In genomic region chr20:34124469-34125249, GRCh38 we compare ENCODE assay signal across 17 cellular contexts. TPM values are rescaled to one million over a fixed set of nuclear protein-coding genes. Genes with fewer than 3 reads are reported as not detected.
DNase-seq lines count a peak whose midpoint lies in the region; ATAC-seq and TF ChIP-seq lines count a peak whose summit lies in the region.
"Had no signal": no experiment of that assay in that cellular context is flagged by ENCODE, and none has a peak within 500 bp of the region (broad histone marks: within the 10 kb centered on the region; RNA-seq: fewer than 3 reads in every experiment).

No MANE protein-coding gene starts in this region.

- no peak overlapping the region for H4K12ac ChIP-seq in trophoblast cell (ENCODE audit: low read depth, low read length)

- H3K79me1 ChIP-seq in trophoblast cell (ENCODE audit: low read length): no peaks in the 10 kb centered on the region

- no peak for DNase-seq in cardiac muscle cell (ENCODE audit: low read depth in 1 of 2, low spot score in 1 of 2)
- no peak for DNase-seq in left ventricle myocardium inferior
- DNase-seq in RPMI8226: peak; percentile 71
- DNase-seq in trophoblast cell: no peak
- DNase-seq in dedifferentiated amniotic fluid mesenchymal stem cell (ENCODE audit: extremely low spot score): no peak
- no peak for DNase-seq in NCI-H1930 (lab: John Stamatoyannopoulos, UW)
- DNase-seq: activated naive CD4-positive, alpha-beta T cell treated with anti-CD3 and anti-CD28 coated beads for 36 hours; Calu3; H7; NCI-H1436; NCI-H510A treated with DMSO at 0.1 percent for 48 hours; stimulated activated CD8-positive, alpha-beta memory T cell treated with anti-CD3 and anti-CD28 coated beads, Interleukin-4, amount 100 ng/mL, for 48 hours; T1000 had no signal

- peak; percentile 65 for ATAC-seq in HG03095 (IDR thresholded peaks at IDR 0.05; ENCODE audit: unreplicated experiment)
- no peak for ATAC-seq in GM21723 (IDR thresholded peaks at IDR 0.05; ENCODE audit: unreplicated experiment)

- H3K9me3 ChIP-seq in cardiac muscle cell (ENCODE audit: low read depth) (no peaks in the 10 kb centered on the region), left ventricle myocardium inferior (replicated peaks) (no peaks in the 10 kb centered on the region), trophoblast cell (ENCODE audit: insufficient read depth, low read depth, low read length) (no peaks in the 10 kb centered on the region)
- H3K9me3 ChIP-seq: breast epithelium, prostate gland had no signal

- no peak overlapping the region for H3K4ac ChIP-seq in trophoblast cell (ENCODE audit: low read depth, low read length)

- no peak overlapping the region for H3K4me2 ChIP-seq in trophoblast cell (ENCODE audit: low read length)

- H2BK120ac ChIP-seq in trophoblast cell (ENCODE audit: insufficient read depth, low read length, poor library complexity): no peak overlapping the region

- no peak overlapping the region for H3K23ac ChIP-seq in trophoblast cell (ENCODE audit: low read length)

- no peak overlapping the region for H4K91ac ChIP-seq in trophoblast cell (ENCODE audit: low read depth, low read length)

- H3K18ac ChIP-seq in trophoblast cell (ENCODE audit: low read length): no peak overlapping the region

- no peak overlapping the region for H2AK5ac ChIP-seq in trophoblast cell (ENCODE audit: low read length)

- H4K8ac ChIP-seq in trophoblast cell (ENCODE audit: low read depth, low read length): no peak overlapping the region

- H2BK12ac ChIP-seq in trophoblast cell (ENCODE audit: low read length): no peak overlapping the region

- no peak overlapping the region for H3K14ac ChIP-seq in trophoblast cell (ENCODE audit: low read length)

- no peak overlapping the region for H2BK5ac ChIP-seq in trophoblast cell (ENCODE audit: low read depth, low read length, poor library complexity)

- H3K36me3 ChIP-seq in cardiac muscle cell: no peaks in the 10 kb centered on the region
- H3K36me3 ChIP-seq in left ventricle myocardium inferior: no peaks in the 10 kb centered on the region
- H3K36me3 ChIP-seq in trophoblast cell (ENCODE audit: control insufficient read depth in 1 of 2, insufficient read depth in 2 of 2, low read length in 2 of 2): no peaks in the 10 kb centered on the region
- H3K36me3 ChIP-seq: breast epithelium, prostate gland had no signal

- no peak overlapping the region for H3K9ac ChIP-seq in trophoblast cell (ENCODE audit: low read length)

- TF ChIP-seq CTCF in cardiac muscle cell (IDR thresholded peaks at IDR 0.05; ENCODE audit: low read depth, low read length) (no peak), left ventricle myocardium inferior (IDR thresholded peaks at IDR 0.05; ENCODE audit: borderline replicate concordance) (no peak)

- WGBS in trophoblast cell (ENCODE audit: extremely low coverage, insufficient coverage, insufficient read length): no CpG with 5 or more reads among the region's 2 CpGs

- no peak overlapping the region for H3K4me3 ChIP-seq in cardiac muscle cell
- no peak overlapping the region for H3K4me3 ChIP-seq in left ventricle myocardium inferior
- no peak overlapping the region for H3K4me3 ChIP-seq in trophoblast cell (ENCODE audit: low read depth, low read length)
- H3K4me3 ChIP-seq: breast epithelium, prostate gland had no signal

- intact Hi-C loops in left ventricle myocardium inferior (cut with micrococcal nuclease): no loop called here

- H3K27ac ChIP-seq in cardiac muscle cell: peak overlapping the region; percentile 22
- no peak overlapping the region for H3K27ac ChIP-seq in left ventricle myocardium inferior (replicated peaks)
- peak overlapping the region; percentile 39 for H3K27ac ChIP-seq in trophoblast cell (ENCODE audit: low read depth, low read length)
- H3K27ac ChIP-seq: breast epithelium, prostate gland had no signal

- H3K79me2 ChIP-seq in trophoblast cell (ENCODE audit: control insufficient read depth, insufficient read depth, low read length, poor library complexity): no peaks in the 10 kb centered on the region

- H3K27me3 ChIP-seq in cardiac muscle cell (no peaks in the 10 kb centered on the region), left ventricle myocardium inferior (ENCODE audit: low read depth) (peaks cover 12% of the 10 kb centered on the region), trophoblast cell (ENCODE audit: insufficient read depth, low read length) (no peaks in the 10 kb centered on the region)
- H3K27me3 ChIP-seq: breast epithelium had no signal

- H3K4me1 ChIP-seq in cardiac muscle cell (ENCODE audit: low read depth): no peaks in the 10 kb centered on the region
- H3K4me1 ChIP-seq in left ventricle myocardium inferior: no peaks in the 10 kb centered on the region
- peaks cover 0 to 2% of the 10 kb centered on the region in 2 experiments for H3K4me1 ChIP-seq in trophoblast cell (ENCODE audit: control insufficient read depth in 1 of 2, insufficient read depth in 2 of 2, low read length in 2 of 2)
- H3K4me1 ChIP-seq: breast epithelium, prostate gland had no signal

- no peak overlapping the region for H2AFZ ChIP-seq in trophoblast cell (ENCODE audit: insufficient read depth, low read length, poor library complexity)

RNA-seq across cellular contexts. Expression of gene EIF2S2, which starts 12.6 kb away (rescaled TPM):
- total RNA-seq in cardiac muscle cell (36.9 and 42.6 TPM in 2 replicates), left ventricle myocardium inferior (41.0 TPM)
- 30.9 and 43.4 TPM in 2 replicates for polyA plus RNA-seq in cardiac muscle cell
- 216 and 219 TPM in 2 replicates for polyA plus RNA-seq in trophoblast cell (2013)
